Comparison of ENCODE assay signal across 8 cellular contexts in the genomic region with DNA sequence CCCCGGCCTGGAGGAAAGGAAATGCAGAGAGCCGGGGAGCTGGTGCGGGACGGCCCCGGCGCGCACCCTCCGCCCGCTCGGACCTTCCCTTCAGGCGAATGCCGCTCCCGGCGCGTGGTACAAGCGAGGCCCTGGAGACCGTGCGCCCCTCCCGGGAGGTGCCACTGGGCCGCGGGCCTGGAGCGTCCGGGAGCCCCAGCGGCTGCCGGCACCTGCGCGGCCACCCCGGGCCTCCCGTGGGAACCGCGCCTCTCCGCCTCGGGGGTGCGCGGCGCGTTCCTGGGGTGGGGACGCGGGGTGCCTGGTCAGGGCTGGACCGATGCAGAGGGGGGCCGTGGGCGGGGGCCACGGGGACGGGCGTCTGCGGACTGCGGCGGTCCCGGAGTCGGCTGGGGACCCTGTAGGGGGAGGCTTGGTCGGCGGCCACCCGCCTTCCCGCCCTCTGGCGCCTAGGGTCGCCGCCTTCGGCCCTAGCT. TPM values are rescaled to one million over a fixed set of nuclear protein-coding genes. Genes with fewer than 3 reads are reported as not detected.
DNase-seq lines count a peak whose midpoint lies in the region; ATAC-seq, FAIRE-seq and TF ChIP-seq lines count a peak whose summit lies in the region.

No MANE protein-coding gene starts in this region.

- H3K9me3 ChIP-seq in mammary epithelial cell (replicated peaks; ENCODE audit: insufficient read depth, low read length) (no peaks in the 10 kb centered on the region), HepG2 (ENCODE audit: low read length) (no peaks in the 10 kb centered on the region), upper lobe of right lung (no peaks in the 10 kb centered on the region)

- peaks cover 17% of the 10 kb centered on the region for H3K4me1 Mint-ChIP-seq in activated T-cell treated with anti-CD3 and anti-CD28 coated beads, Interleukin-2, amount 50 U/mL, for 24 hours (ENCODE audit: low read depth)

- H3K27me3 ChIP-seq in mammary epithelial cell (ENCODE audit: insufficient read depth, low read length), result peaks cover 18% of the 10 kb centered on the region
- H3K27me3 ChIP-seq in HepG2 (ENCODE audit: control insufficient read depth in 1 of 2, insufficient read depth in 2 of 2, low read length in 2 of 2), result peaks cover 19 to 85% of the 10 kb centered on the region in 2 experiments
- peaks cover 14% of the 10 kb centered on the region for H3K27me3 ChIP-seq in upper lobe of right lung

- 3% methylated on average over 6 of the region's 58 CpGs for WGBS in mammary epithelial cell (ENCODE audit: low coverage, missing lambda C conversion rate)
- 4% methylated on average over 17 of the region's 58 CpGs for WGBS in HepG2 (ENCODE audit: low lambda C conversion rate)

- intact Hi-C loops in mammary epithelial cell (cut with micrococcal nuclease) (no loop called here), HepG2 (cut with micrococcal nuclease; ENCODE audit: unreplicated experiment) (loop anchor here (10.0 kb wide), 1 partner anchor 47 kb away; no protein-coding TSS in a partner anchor), upper lobe of right lung (cut with DNase I) (no loop called here)

- BruUV-seq in mammary epithelial cell (replicated peaks; lab: Mats Ljungman, UMichigan), result no TSS peak
- BruUV-seq in HepG2 (replicated peaks; lab: Mats Ljungman, UMichigan), result no TSS peak

- no peaks in the 10 kb centered on the region for H3K36me3 ChIP-seq in mammary epithelial cell (ENCODE audit: insufficient read depth, low read length)
- H3K36me3 ChIP-seq in HepG2 (replicated peaks in 1 of 2; ENCODE audit: control insufficient read depth in 1 of 2, insufficient read depth in 2 of 2, low read length in 2 of 2), result no peaks in the 10 kb centered on the region
- H3K36me3 ChIP-seq in upper lobe of right lung, result no peaks in the 10 kb centered on the region

- in situ Hi-C loops in mammary epithelial cell (cut with MboI; ENCODE audit: low sequenced_read_pairs in 2 of 2) (no loop called here), HepG2 (cut with HindIII; ENCODE audit: extremely low pct_ligation_motif_present, low pct_unique_long_range_greater_than_20kb) (no loop called here)

- CTCF ChIA-PET in mammary epithelial cell (lab: Charles Lee; ENCODE audit: low non-redundant PET), result no interaction called here
- CTCF ChIA-PET in HepG2 (lab: Yijun Ruan, JAX; ENCODE audit: low intra/inter-chr PET ratio, low total read pairs), result no interaction called here

- dilution Hi-C loops in mammary epithelial cell (cut with HindIII; ENCODE audit: low sequenced_read_pairs), result no loop called here

- peaks cover 87% of the 10 kb centered on the region for H3K27me3 Mint-ChIP-seq in activated T-cell treated with anti-CD3 and anti-CD28 coated beads, Interleukin-2, amount 50 U/mL, for 24 hours

- H3K9me3 Mint-ChIP-seq in activated T-cell treated with anti-CD3 and anti-CD28 coated beads, Interleukin-2, amount 50 U/mL, for 24 hours, result no peaks in the 10 kb centered on the region

- no peak for TF ChIP-seq RAD21 in HepG2 (CRISPR knock-in tag; IDR thresholded peaks at IDR 0.05)

- H3K4me1 ChIP-seq in mammary epithelial cell (ENCODE audit: insufficient read depth, low read length) (peaks cover 32% of the 10 kb centered on the region), HepG2 (ENCODE audit: insufficient read depth, low read length) (peaks cover 32% of the 10 kb centered on the region), upper lobe of right lung (peaks cover 53% of the 10 kb centered on the region)

- ATAC-seq in HepG2, result peak; percentile 5
- peak; percentile 33 for ATAC-seq in upper lobe of right lung
- no peak for ATAC-seq in HG02571 (IDR thresholded peaks at IDR 0.05; ENCODE audit: unreplicated experiment)

- H3K4me3 Mint-ChIP-seq in activated T-cell treated with anti-CD3 and anti-CD28 coated beads, Interleukin-2, amount 50 U/mL, for 24 hours, result no peak overlapping the region

- TF ChIP-seq POLR2A in HepG2 (IDR thresholded peaks at IDR 0.05; ENCODE audit: insufficient read depth in 1 of 2, low read depth in 2 of 2, low read length in 2 of 2), result no peak

- peak; percentile 29 for DNase-seq in activated T-cell treated with anti-CD3 and anti-CD28 coated beads, Interleukin-2, amount 50 U/mL, for 24 hours
- DNase-seq in activated T-cell treated with anti-CD3 and anti-CD28 coated beads for 4 hours, result no peak
- no peak for DNase-seq in mammary epithelial cell
- DNase-seq in HepG2 (ENCODE audit: low spot score), result no peak
- no peak for DNase-seq in upper lobe of right lung
- DNase-seq in HPDE6-E6E7 (ENCODE audit: extremely low spot score), result no peak
- no peak for DNase-seq in AML-193 (lab: John Stamatoyannopoulos, UW)

- H4K20me1 ChIP-seq in mammary epithelial cell (ENCODE audit: insufficient read depth, low read length) (peaks cover 2% of the 10 kb centered on the region), HepG2 (ENCODE audit: insufficient read depth, low read length) (no peaks in the 10 kb centered on the region)

- POLR2A ChIA-PET in HepG2 (lab: Yijun Ruan, JAX), result no interaction called here

- peak overlapping the region; percentile 9 to 49 (median 37) for H3K4me3 ChIP-seq in mammary epithelial cell (replicated peaks in 1 of 3; ENCODE audit: insufficient read depth in 1 of 3, low read depth in 2 of 3, low read length in 3 of 3)
- H3K4me3 ChIP-seq in HepG2 (replicated peaks in 1 of 3; ENCODE audit: insufficient read depth in 1 of 3, low read depth in 2 of 3, low read length in 3 of 3), result peak overlapping the region; percentile 54 to 73 (median 66)
- H3K4me3 ChIP-seq in upper lobe of right lung, result peak overlapping the region; percentile 56

- no peak overlapping the region for H3K9ac ChIP-seq in mammary epithelial cell (ENCODE audit: insufficient read depth, low read length)
- H3K9ac ChIP-seq in HepG2 (ENCODE audit: insufficient read depth, low read depth, low read length), result peak overlapping the region; percentile 34; the same call in 1 of the 2 replicates

- no peak overlapping the region for H3K27ac Mint-ChIP-seq in activated T-cell treated with anti-CD3 and anti-CD28 coated beads, Interleukin-2, amount 50 U/mL, for 24 hours

- H3K79me2 ChIP-seq in mammary epithelial cell (ENCODE audit: insufficient read depth, low read length) (no peaks in the 10 kb centered on the region), HepG2 (ENCODE audit: insufficient read depth, low read length) (no peaks in the 10 kb centered on the region)

- H3K27ac ChIP-seq in mammary epithelial cell (ENCODE audit: insufficient read depth, low read depth, low read length) (no peak overlapping the region), HepG2 (ENCODE audit: extremely low read length, insufficient read depth, low read length) (no peak overlapping the region), upper lobe of right lung (no peak overlapping the region)

- no peak for FAIRE-seq in HepG2 (lab: Jason Lieb, UNC)

- peak overlapping the region; percentile 42 for H2AFZ ChIP-seq in mammary epithelial cell (ENCODE audit: low read depth, low read length)
- no peak overlapping the region for H2AFZ ChIP-seq in HepG2 (ENCODE audit: low read length)

- TF ChIP-seq EP300 in HepG2 (IDR thresholded peaks at IDR 0.05; ENCODE audit: low read depth in 2 of 2, low read length in 2 of 2) (no peak), HepG2 (CRISPR knock-in tag; IDR thresholded peaks at IDR 0.05; ENCODE audit: borderline replicate concordance) (no peak)

- peak overlapping the region; percentile 88 for H3K4me2 ChIP-seq in mammary epithelial cell (ENCODE audit: insufficient read depth, low read depth, low read length)
- H3K4me2 ChIP-seq in HepG2 (ENCODE audit: low read depth, low read length), result peak overlapping the region; percentile 92

- H3K36me3 Mint-ChIP-seq in activated T-cell treated with anti-CD3 and anti-CD28 coated beads, Interleukin-2, amount 50 U/mL, for 24 hours (ENCODE audit: low read depth), result no peaks in the 10 kb centered on the region

- TF ChIP-seq CTCF in mammary epithelial cell (conservative IDR thresholded peaks at IDR 0.05 in 1 of 2, IDR thresholded peaks at IDR 0.05 in 1 of 2; ENCODE audit: extremely low read depth in 1 of 2, insufficient read depth in 1 of 2, low read depth in 1 of 2, low read length in 2 of 2) (no peak), HepG2 (CRISPR knock-in tag; IDR thresholded peaks at IDR 0.05) (no peak), upper lobe of right lung (IDR thresholded peaks at IDR 0.05) (no peak)

RNA-seq across cellular contexts. Expression of a gene that starts 0.5 kb away (rescaled TPM):
- total RNA-seq in mammary epithelial cell (10 to 100 TPM in 1 of 2 donors, 1 to 10 TPM in 1; 6.0 to 15.0 TPM), HepG2 (2016; rRNA removed; fragmentation: Illumina TruSeq; extraction: Trizol) (not detected in 2 replicates), upper lobe of right lung (20.2 TPM)
- polyA plus RNA-seq in mammary epithelial cell (5.3 TPM), HepG2 (2011; rRNA removed) (not detected in 2 replicates)
- 1.8 TPM for polyA minus RNA-seq in mammary epithelial cell
- total RNA-seq in HepG2 (2016; cell fraction: cytosol; rRNA removed; fragmentation: Illumina TruSeq; extraction: Trizol; ENCODE audit: low read depth), result not detected in 2 replicates
- not detected in 2 replicates for total RNA-seq in HepG2 (2016; cell fraction: insoluble cytoplasmic fraction; rRNA removed; fragmentation: Illumina TruSeq; extraction: Trizol)
- total RNA-seq in HepG2 (2016; cell fraction: membrane; rRNA removed; fragmentation: Illumina TruSeq; extraction: Trizol), result not detected in 2 replicates
- not detected in 2 replicates for total RNA-seq in HepG2 (2016; cell fraction: nucleus; rRNA removed; fragmentation: Illumina TruSeq; extraction: Trizol)
- 0.01 TPM in 1 of 2 replicates, not detected in the other for polyA plus RNA-seq in HepG2 (2011; cell fraction: cytosol; rRNA removed)
- 0.05 TPM in 1 of 2 replicates, not detected in the other for polyA plus RNA-seq in HepG2 (2011; cell fraction: nucleus; rRNA removed)
- polyA plus RNA-seq in HepG2 (2012), result 0.07 and 0.28 TPM in 2 replicates
- not detected in 2 replicates for polyA plus RNA-seq in HepG2 (2016; cell fraction: cytosol; fragmentation: Illumina TruSeq; extraction: Trizol; ENCODE audit: low read depth)
- not detected in 2 replicates for polyA plus RNA-seq in HepG2 (2016; cell fraction: insoluble cytoplasmic fraction; fragmentation: Illumina TruSeq; extraction: Trizol; ENCODE audit: low read depth)
- not detected in 2 replicates for polyA plus RNA-seq in HepG2 (2016; cell fraction: membrane; fragmentation: Illumina TruSeq; extraction: Trizol; ENCODE audit: low read depth)
- polyA plus RNA-seq in HepG2 (2016; cell fraction: nucleus; fragmentation: Illumina TruSeq; extraction: Trizol; ENCODE audit: insufficient read depth, low read depth), result not detected in 2 replicates
- polyA minus RNA-seq in HepG2 (2011; rRNA and poly(A)+ RNA removed; ENCODE audit: low replicate concordance), result 4.1 TPM in 1 of 2 replicates, not detected in the other
- polyA minus RNA-seq in HepG2 (2011; cell fraction: cytosol; rRNA and poly(A)+ RNA removed), result not detected in 2 replicates
- not detected in 2 replicates for polyA minus RNA-seq in HepG2 (2011; cell fraction: nucleus; rRNA and poly(A)+ RNA removed)

Comparison
In these comparisons a context has a peak if more than half of its experiments do, and no peak if none do; other contexts are left out.
1. RNA of a gene that starts 0.5 kb away (total RNA-seq): 20.2 TPM in upper lobe of right lung (single experiment) and 6.0 to 15.0 TPM in mammary epithelial cell; not detected in HepG2; every median in the first group is over 4 times any median in the second.
2. Peak in every context shown above with its lines, with median percentiles within 50 percentile points of each other: H3K4me3 ChIP-seq.